Comparison of ENCODE assay signal across 1 cellular context in genomic region chr4:3864736-3865721, GRCh38.
TF ChIP-seq lines count a peak whose summit lies in the region.

No MANE protein-coding gene starts in this region.

TF ChIP-seq in H1, 55 proteins besides CTCF, POLR2A, EP300 and RAD21:
- TF ChIP-seq RXRA (IDR thresholded peaks at IDR 0.05; ENCODE audit: insufficient read depth, low read depth, low read length) (no peak), BCL11A (IDR thresholded peaks at IDR 0.05; ENCODE audit: low read depth in 2 of 2, low read length in 2 of 2) (no peak), CTBP2 (IDR thresholded peaks at IDR 0.05; ENCODE audit: borderline replicate concordance, insufficient read depth, insufficient read length, low read length) (no peak), SP1 (IDR thresholded peaks at IDR 0.05; ENCODE audit: low read depth, low read length) (no peak), RFX5 (IDR thresholded peaks at IDR 0.05; ENCODE audit: borderline replicate concordance, low read depth, low read length) (no peak), SUZ12 (IDR thresholded peaks at IDR 0.05; ENCODE audit: low read length) (no peak), CREB1 (IDR thresholded peaks at IDR 0.05) (no peak), SP4 (IDR thresholded peaks at IDR 0.05; ENCODE audit: low read length) (no peak), CBX8 (IDR thresholded peaks at IDR 0.05; ENCODE audit: borderline replicate concordance, low read depth, low read length) (no peak), BRCA1 (IDR thresholded peaks at IDR 0.05; ENCODE audit: low read depth, low read length) (no peak), SRF (IDR thresholded peaks at IDR 0.05; ENCODE audit: low read depth, low read length) (no peak), CEBPB (IDR thresholded peaks at IDR 0.05; ENCODE audit: low read depth, low read length) (no peak), ATF3 (IDR thresholded peaks at IDR 0.05; ENCODE audit: insufficient read depth, low read depth, low read length) (no peak), SIN3A (conservative IDR thresholded peaks at IDR 0.05 in 1 of 2, IDR thresholded peaks at IDR 0.05 in 1 of 2; ENCODE audit: low read depth in 1 of 2, low read length in 2 of 2) (no peak), GTF2F1 (IDR thresholded peaks at IDR 0.05; ENCODE audit: borderline replicate concordance, low read depth, low read length) (no peak), TAF1 (IDR thresholded peaks at IDR 0.05; ENCODE audit: low read depth, low read length) (no peak), CHD1 (IDR thresholded peaks at IDR 0.05; ENCODE audit: low read depth, low read length) (no peak), SAP30 (IDR thresholded peaks at IDR 0.05; ENCODE audit: insufficient read depth, insufficient replicate concordance, low read length) (no peak)
- TF ChIP-seq, protein P1, sequence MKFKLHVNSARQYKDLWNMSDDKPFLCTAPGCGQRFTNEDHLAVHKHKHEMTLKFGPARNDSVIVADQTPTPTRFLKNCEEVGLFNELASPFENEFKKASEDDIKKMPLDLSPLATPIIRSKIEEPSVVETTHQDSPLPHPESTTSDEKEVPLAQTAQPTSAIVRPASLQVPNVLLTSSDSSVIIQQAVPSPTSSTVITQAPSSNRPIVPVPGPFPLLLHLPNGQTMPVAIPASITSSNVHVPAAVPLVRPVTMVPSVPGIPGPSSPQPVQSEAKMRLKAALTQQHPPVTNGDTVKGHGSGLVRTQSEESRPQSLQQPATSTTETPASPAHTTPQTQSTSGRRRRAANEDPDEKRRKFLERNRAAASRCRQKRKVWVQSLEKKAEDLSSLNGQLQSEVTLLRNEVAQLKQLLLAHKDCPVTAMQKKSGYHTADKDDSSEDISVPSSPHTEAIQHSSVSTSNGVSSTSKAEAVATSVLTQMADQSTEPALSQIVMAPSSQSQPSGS (IDR thresholded peaks at IDR 0.05; ENCODE audit: low read length): no peak
TF ChIP-seq in H1: peak in this region for 0.
